1 cellular context compared by ENCODE assay signal in the genomic region with DNA sequence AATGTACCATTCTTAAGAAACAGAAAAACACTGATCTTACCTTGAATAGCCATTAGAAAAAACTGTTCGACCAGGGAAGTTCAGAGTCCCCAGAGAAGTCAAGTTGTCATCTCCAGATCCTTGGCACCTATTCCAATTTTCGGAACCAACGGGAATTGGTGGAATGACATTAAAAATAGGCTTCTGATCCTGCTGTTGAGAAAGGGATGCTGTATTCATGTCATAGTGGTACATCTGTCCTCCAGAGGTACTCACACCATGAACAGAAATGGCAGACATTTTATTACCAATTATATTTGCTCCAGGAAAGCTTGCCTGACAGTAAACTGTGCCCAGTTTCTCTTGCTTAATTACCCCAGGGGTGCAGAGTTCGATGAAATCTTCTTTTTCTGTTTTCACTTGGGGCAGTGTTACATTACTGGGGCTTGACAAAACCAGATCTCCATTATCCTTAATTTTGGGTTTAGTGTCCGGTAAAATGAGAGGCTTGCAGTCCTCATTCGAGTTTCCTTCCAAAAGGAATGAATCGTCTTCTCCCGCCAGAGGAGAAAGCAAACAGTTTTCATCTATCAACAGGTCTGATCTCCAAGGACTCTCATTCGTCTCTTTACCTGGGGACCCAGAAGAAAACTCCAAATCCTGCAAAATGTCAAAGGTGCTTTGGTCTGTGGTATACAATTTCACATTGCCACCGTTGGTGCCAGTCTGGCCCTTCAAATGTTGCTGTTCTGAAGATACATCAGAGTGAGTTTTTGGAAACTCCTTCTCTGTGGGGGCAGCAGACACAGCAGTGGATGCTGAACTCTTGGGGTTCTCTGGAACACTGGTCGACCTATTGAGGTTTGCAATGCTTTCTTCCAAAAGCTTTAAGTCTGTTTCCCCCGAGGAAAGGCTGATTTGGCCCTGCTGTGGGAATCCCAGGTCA.
TF ChIP-seq lines count a peak whose summit lies in the region.

No MANE protein-coding gene starts in this region.

TF ChIP-seq in GM12878, 131 proteins besides CTCF, POLR2A, EP300 and RAD21 (continued from another document and continues in another):
- TF ChIP-seq, protein P1, sequence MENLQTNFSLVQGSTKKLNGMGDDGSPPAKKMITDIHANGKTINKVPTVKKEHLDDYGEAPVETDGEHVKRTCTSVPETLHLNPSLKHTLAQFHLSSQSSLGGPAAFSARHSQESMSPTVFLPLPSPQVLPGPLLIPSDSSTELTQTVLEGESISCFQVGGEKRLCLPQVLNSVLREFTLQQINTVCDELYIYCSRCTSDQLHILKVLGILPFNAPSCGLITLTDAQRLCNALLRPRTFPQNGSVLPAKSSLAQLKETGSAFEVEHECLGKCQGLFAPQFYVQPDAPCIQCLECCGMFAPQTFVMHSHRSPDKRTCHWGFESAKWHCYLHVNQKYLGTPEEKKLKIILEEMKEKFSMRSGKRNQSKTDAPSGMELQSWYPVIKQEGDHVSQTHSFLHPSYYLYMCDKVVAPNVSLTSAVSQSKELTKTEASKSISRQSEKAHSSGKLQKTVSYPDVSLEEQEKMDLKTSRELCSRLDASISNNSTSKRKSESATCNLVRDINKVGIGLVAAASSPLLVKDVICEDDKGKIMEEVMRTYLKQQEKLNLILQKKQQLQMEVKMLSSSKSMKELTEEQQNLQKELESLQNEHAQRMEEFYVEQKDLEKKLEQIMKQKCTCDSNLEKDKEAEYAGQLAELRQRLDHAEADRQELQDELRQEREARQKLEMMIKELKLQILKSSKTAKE (IDR thresholded peaks at IDR 0.05; ENCODE audit: low read depth, poor library complexity, severe bottlenecking), result no peak
- TF ChIP-seq MTA3 (IDR thresholded peaks at IDR 0.05; ENCODE audit: borderline replicate concordance, low read length) (no peak), BRCA1 (IDR thresholded peaks at IDR 0.05; ENCODE audit: low read depth, low read length) (no peak), CBFB (IDR thresholded peaks at IDR 0.05; ENCODE audit: low read depth) (peak; percentile 9; the same call in 1 of the 2 replicates), TBL1XR1 (IDR thresholded peaks at IDR 0.05; ENCODE audit: low read depth, low read length) (no peak), NR2F1 (conservative IDR thresholded peaks at IDR 0.05) (no peak), JUNB (IDR thresholded peaks at IDR 0.05) (no peak), TCF12 (IDR thresholded peaks at IDR 0.05; ENCODE audit: low read depth, low read length) (0 out of 2 replicates have a peak, but pooled peaks have one; percentile 8), ZNF217 (IDR thresholded peaks at IDR 0.05) (no peak), ZNF24 (IDR thresholded peaks at IDR 0.05) (no peak), MTA2 (IDR thresholded peaks at IDR 0.05; ENCODE audit: low read depth) (no peak), JUND (IDR thresholded peaks at IDR 0.05; ENCODE audit: low read depth, low read length) (no peak), WRNIP1 (IDR thresholded peaks at IDR 0.05; ENCODE audit: borderline replicate concordance, low read depth, low read length) (0 out of 2 replicates have a peak, but pooled peaks have one; percentile 34), GABPA (IDR thresholded peaks at IDR 0.05; ENCODE audit: low read depth) (no peak), RFX5 (IDR thresholded peaks at IDR 0.05; ENCODE audit: low read depth, low read length) (no peak), TCF3 (IDR thresholded peaks at IDR 0.05; ENCODE audit: borderline replicate concordance, insufficient read depth, low read depth, low read length) (no peak), MYB (IDR thresholded peaks at IDR 0.05; ENCODE audit: borderline replicate concordance, low read depth, low read length) (no peak), ETV6 (conservative IDR thresholded peaks at IDR 0.05 in 1 of 2, IDR thresholded peaks at IDR 0.05 in 1 of 2; ENCODE audit: borderline replicate concordance in 1 of 2, low read depth in 1 of 2) (no peak), IKZF2 (IDR thresholded peaks at IDR 0.05) (peak in 1 of 2 experiments; percentile 36; a peak in 1 of 4 replicates), ZBED1 (IDR thresholded peaks at IDR 0.05; ENCODE audit: borderline replicate concordance) (no peak), KLF5 (IDR thresholded peaks at IDR 0.05; ENCODE audit: partially characterized antibody) (no peak), SP1 (IDR thresholded peaks at IDR 0.05; ENCODE audit: low read depth, low read length) (no peak), IKZF1 (conservative IDR thresholded peaks at IDR 0.05) (no peak), SUZ12 (IDR thresholded peaks at IDR 0.05; ENCODE audit: unreplicated experiment) (no peak), RB1 (IDR thresholded peaks at IDR 0.05; ENCODE audit: borderline replicate concordance) (no peak), CREM (IDR thresholded peaks at IDR 0.05; ENCODE audit: low read depth) (no peak), RAD51 (IDR thresholded peaks at IDR 0.05) (no peak), ZNF384 (IDR thresholded peaks at IDR 0.05; ENCODE audit: borderline replicate concordance, low read depth, low read length) (no peak), EED (IDR thresholded peaks at IDR 0.05; ENCODE audit: low read depth) (no peak), ZNF622 (IDR thresholded peaks at IDR 0.05) (no peak), MEF2B (IDR thresholded peaks at IDR 0.05; ENCODE audit: partially characterized antibody, poor library complexity, severe bottlenecking) (no peak), CHD2 (IDR thresholded peaks at IDR 0.05; ENCODE audit: borderline replicate concordance, low read depth, low read length) (no peak)
- TF ChIP-seq, protein P2, sequence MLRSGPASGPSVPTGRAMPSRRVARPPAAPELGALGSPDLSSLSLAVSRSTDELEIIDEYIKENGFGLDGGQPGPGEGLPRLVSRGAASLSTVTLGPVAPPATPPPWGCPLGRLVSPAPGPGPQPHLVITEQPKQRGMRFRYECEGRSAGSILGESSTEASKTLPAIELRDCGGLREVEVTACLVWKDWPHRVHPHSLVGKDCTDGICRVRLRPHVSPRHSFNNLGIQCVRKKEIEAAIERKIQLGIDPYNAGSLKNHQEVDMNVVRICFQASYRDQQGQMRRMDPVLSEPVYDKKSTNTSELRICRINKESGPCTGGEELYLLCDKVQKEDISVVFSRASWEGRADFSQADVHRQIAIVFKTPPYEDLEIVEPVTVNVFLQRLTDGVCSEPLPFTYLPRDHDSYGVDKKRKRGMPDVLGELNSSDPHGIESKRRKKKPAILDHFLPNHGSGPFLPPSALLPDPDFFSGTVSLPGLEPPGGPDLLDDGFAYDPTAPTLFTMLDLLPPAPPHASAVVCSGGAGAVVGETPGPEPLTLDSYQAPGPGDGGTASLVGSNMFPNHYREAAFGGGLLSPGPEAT (IDR thresholded peaks at IDR 0.05; ENCODE audit: low read depth), result no peak
- TF ChIP-seq, protein P3, sequence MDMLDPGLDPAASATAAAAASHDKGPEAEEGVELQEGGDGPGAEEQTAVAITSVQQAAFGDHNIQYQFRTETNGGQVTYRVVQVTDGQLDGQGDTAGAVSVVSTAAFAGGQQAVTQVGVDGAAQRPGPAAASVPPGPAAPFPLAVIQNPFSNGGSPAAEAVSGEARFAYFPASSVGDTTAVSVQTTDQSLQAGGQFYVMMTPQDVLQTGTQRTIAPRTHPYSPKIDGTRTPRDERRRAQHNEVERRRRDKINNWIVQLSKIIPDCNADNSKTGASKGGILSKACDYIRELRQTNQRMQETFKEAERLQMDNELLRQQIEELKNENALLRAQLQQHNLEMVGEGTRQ (IDR thresholded peaks at IDR 0.05; ENCODE audit: borderline replicate concordance, low read depth, low read length), result no peak
- TF ChIP-seq, protein P4, sequence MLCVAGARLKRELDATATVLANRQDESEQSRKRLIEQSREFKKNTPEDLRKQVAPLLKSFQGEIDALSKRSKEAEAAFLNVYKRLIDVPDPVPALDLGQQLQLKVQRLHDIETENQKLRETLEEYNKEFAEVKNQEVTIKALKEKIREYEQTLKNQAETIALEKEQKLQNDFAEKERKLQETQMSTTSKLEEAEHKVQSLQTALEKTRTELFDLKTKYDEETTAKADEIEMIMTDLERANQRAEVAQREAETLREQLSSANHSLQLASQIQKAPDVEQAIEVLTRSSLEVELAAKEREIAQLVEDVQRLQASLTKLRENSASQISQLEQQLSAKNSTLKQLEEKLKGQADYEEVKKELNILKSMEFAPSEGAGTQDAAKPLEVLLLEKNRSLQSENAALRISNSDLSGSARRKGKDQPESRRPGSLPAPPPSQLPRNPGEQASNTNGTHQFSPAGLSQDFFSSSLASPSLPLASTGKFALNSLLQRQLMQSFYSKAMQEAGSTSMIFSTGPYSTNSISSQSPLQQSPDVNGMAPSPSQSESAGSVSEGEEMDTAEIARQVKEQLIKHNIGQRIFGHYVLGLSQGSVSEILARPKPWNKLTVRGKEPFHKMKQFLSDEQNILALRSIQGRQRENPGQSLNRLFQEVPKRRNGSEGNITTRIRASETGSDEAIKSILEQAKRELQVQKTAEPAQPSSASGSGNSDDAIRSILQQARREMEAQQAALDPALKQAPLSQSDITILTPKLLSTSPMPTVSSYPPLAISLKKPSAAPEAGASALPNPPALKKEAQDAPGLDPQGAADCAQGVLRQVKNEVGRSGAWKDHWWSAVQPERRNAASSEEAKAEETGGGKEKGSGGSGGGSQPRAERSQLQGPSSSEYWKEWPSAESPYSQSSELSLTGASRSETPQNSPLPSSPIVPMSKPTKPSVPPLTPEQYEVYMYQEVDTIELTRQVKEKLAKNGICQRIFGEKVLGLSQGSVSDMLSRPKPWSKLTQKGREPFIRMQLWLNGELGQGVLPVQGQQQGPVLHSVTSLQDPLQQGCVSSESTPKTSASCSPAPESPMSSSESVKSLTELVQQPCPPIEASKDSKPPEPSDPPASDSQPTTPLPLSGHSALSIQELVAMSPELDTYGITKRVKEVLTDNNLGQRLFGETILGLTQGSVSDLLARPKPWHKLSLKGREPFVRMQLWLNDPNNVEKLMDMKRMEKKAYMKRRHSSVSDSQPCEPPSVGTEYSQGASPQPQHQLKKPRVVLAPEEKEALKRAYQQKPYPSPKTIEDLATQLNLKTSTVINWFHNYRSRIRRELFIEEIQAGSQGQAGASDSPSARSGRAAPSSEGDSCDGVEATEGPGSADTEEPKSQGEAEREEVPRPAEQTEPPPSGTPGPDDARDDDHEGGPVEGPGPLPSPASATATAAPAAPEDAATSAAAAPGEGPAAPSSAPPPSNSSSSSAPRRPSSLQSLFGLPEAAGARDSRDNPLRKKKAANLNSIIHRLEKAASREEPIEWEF (IDR thresholded peaks at IDR 0.05; ENCODE audit: insufficient replicate concordance, low read depth, low read length), result peak; percentile 59
- TF ChIP-seq, protein P5, sequence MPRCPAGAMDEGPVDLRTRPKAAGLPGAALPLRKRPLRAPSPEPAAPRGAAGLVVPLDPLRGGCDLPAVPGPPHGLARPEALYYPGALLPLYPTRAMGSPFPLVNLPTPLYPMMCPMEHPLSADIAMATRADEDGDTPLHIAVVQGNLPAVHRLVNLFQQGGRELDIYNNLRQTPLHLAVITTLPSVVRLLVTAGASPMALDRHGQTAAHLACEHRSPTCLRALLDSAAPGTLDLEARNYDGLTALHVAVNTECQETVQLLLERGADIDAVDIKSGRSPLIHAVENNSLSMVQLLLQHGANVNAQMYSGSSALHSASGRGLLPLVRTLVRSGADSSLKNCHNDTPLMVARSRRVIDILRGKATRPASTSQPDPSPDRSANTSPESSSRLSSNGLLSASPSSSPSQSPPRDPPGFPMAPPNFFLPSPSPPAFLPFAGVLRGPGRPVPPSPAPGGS (IDR thresholded peaks at IDR 0.05; ENCODE audit: borderline replicate concordance, insufficient read depth, low read depth, low read length, poor library complexity, severe bottlenecking), result no peak
- TF ChIP-seq, protein P6, sequence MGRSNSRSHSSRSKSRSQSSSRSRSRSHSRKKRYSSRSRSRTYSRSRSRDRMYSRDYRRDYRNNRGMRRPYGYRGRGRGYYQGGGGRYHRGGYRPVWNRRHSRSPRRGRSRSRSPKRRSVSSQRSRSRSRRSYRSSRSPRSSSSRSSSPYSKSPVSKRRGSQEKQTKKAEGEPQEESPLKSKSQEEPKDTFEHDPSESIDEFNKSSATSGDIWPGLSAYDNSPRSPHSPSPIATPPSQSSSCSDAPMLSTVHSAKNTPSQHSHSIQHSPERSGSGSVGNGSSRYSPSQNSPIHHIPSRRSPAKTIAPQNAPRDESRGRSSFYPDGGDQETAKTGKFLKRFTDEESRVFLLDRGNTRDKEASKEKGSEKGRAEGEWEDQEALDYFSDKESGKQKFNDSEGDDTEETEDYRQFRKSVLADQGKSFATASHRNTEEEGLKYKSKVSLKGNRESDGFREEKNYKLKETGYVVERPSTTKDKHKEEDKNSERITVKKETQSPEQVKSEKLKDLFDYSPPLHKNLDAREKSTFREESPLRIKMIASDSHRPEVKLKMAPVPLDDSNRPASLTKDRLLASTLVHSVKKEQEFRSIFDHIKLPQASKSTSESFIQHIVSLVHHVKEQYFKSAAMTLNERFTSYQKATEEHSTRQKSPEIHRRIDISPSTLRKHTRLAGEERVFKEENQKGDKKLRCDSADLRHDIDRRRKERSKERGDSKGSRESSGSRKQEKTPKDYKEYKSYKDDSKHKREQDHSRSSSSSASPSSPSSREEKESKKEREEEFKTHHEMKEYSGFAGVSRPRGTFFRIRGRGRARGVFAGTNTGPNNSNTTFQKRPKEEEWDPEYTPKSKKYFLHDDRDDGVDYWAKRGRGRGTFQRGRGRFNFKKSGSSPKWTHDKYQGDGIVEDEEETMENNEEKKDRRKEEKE (IDR thresholded peaks at IDR 0.05), result no peak
- TF ChIP-seq, protein P7, sequence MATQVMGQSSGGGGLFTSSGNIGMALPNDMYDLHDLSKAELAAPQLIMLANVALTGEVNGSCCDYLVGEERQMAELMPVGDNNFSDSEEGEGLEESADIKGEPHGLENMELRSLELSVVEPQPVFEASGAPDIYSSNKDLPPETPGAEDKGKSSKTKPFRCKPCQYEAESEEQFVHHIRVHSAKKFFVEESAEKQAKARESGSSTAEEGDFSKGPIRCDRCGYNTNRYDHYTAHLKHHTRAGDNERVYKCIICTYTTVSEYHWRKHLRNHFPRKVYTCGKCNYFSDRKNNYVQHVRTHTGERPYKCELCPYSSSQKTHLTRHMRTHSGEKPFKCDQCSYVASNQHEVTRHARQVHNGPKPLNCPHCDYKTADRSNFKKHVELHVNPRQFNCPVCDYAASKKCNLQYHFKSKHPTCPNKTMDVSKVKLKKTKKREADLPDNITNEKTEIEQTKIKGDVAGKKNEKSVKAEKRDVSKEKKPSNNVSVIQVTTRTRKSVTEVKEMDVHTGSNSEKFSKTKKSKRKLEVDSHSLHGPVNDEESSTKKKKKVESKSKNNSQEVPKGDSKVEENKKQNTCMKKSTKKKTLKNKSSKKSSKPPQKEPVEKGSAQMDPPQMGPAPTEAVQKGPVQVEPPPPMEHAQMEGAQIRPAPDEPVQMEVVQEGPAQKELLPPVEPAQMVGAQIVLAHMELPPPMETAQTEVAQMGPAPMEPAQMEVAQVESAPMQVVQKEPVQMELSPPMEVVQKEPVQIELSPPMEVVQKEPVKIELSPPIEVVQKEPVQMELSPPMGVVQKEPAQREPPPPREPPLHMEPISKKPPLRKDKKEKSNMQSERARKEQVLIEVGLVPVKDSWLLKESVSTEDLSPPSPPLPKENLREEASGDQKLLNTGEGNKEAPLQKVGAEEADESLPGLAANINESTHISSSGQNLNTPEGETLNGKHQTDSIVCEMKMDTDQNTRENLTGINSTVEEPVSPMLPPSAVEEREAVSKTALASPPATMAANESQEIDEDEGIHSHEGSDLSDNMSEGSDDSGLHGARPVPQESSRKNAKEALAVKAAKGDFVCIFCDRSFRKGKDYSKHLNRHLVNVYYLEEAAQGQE (IDR thresholded peaks at IDR 0.05; ENCODE audit: low read depth, low read length), result no peak
- TF ChIP-seq, protein P8, sequence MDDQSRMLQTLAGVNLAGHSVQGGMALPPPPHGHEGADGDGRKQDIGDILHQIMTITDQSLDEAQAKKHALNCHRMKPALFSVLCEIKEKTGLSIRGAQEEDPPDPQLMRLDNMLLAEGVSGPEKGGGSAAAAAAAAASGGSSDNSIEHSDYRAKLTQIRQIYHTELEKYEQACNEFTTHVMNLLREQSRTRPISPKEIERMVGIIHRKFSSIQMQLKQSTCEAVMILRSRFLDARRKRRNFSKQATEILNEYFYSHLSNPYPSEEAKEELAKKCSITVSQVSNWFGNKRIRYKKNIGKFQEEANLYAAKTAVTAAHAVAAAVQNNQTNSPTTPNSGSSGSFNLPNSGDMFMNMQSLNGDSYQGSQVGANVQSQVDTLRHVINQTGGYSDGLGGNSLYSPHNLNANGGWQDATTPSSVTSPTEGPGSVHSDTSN (IDR thresholded peaks at IDR 0.05; ENCODE audit: insufficient replicate concordance, low read depth, low read length), result no peak
